In genomic region chr5:159106193-159106568, GRCh38 we compare ENCODE assay signal across 8 cellular contexts. TPM values are rescaled to one million over a fixed set of nuclear protein-coding genes. Genes with fewer than 3 reads are reported as not detected.
DNase-seq lines count a peak whose midpoint lies in the region; ATAC-seq and TF ChIP-seq lines count a peak whose summit lies in the region.

No MANE protein-coding gene starts in this region.

- peaks cover 23% of the 10 kb centered on the region for H3F3A ChIP-seq in DOHH2 (ENCODE audit: control insufficient read depth, insufficient read depth)

- H3K9me2 ChIP-seq in DOHH2 (replicated peaks; ENCODE audit: control insufficient read depth, low read length), result no peaks in the 10 kb centered on the region

- TF ChIP-seq CTCF in DOHH2 (IDR thresholded peaks at IDR 0.05; ENCODE audit: low read depth, low read length, poor library complexity, severe bottlenecking) (no peak), progenitor cell of endocrine pancreas (IDR thresholded peaks at IDR 0.05; ENCODE audit: unreplicated experiment) (no peak)

- peak overlapping the region; percentile 77 for H3K4me3 Mint-ChIP-seq in activated T-helper 1 cell treated with anti-CD3 and anti-CD28 coated beads, Interleukin-12 subunit alpha, Interleukin-12 subunit beta, Interleukin-2, Interleukin-4 antibody, amounts not matched to agents 30 ng/mL and 10 ng/mL and 1 ng/mL, durations not matched to agents 14 hours and 24 hours and 36 hours
- H3K4me3 Mint-ChIP-seq in memory B cell (peak overlapping the region; percentile 91), progenitor cell of endocrine pancreas (ENCODE audit: low read depth) (no peak overlapping the region)

- H3K4me2 ChIP-seq in DOHH2 (ENCODE audit: low read length), result peak overlapping the region; percentile 88

- H3K36me3 Mint-ChIP-seq in activated T-helper 1 cell treated with anti-CD3 and anti-CD28 coated beads, Interleukin-12 subunit alpha, Interleukin-12 subunit beta, Interleukin-2, Interleukin-4 antibody, amounts not matched to agents 30 ng/mL and 10 ng/mL and 1 ng/mL, durations not matched to agents 14 hours and 24 hours and 36 hours (ENCODE audit: low read depth), result no peaks in the 10 kb centered on the region
- H3K36me3 Mint-ChIP-seq in memory B cell, result peaks cover 1% of the 10 kb centered on the region
- no peaks in the 10 kb centered on the region for H3K36me3 Mint-ChIP-seq in progenitor cell of endocrine pancreas (ENCODE audit: insufficient read depth)

- H3K27ac ChIP-seq in DOHH2 (ENCODE audit: low read depth, low read length), result no peak overlapping the region

- ATAC-seq in HG02588 (IDR thresholded peaks at IDR 0.05; ENCODE audit: unreplicated experiment) (peak; percentile 14), memory B cell (ENCODE audit: low read depth) (peak; percentile 69)

- H3K79me2 ChIP-seq in DOHH2 (ENCODE audit: control insufficient read depth, low read length), result peaks cover 24% of the 10 kb centered on the region

- H3K4me1 ChIP-seq in DOHH2 (ENCODE audit: control insufficient read depth, low read length), result peaks cover 55% of the 10 kb centered on the region

- peaks cover 7% of the 10 kb centered on the region; the same call in 1 of the 2 replicates for H3K36me3 ChIP-seq in DOHH2 (ENCODE audit: control insufficient read depth, low read length)

- intact Hi-C loops in activated T-helper 1 cell treated with anti-CD3 and anti-CD28 coated beads, Interleukin-12 subunit alpha, Interleukin-12 subunit beta, Interleukin-2, Interleukin-4 antibody, amounts not matched to agents 30 ng/mL and 10 ng/mL and 1 ng/mL, durations not matched to agents 14 hours and 24 hours and 36 hours (cut with micrococcal nuclease), result loop anchor here (1.0 to 10.0 kb wide), 5 partner anchors 27 to 1344 kb away; no protein-coding TSS in a partner anchor

- H4K20me1 ChIP-seq in DOHH2 (ENCODE audit: control insufficient read depth, insufficient read depth, low read depth, low read length), result no peaks in the 10 kb centered on the region

- peaks cover 73% of the 10 kb centered on the region for H3K27me3 Mint-ChIP-seq in activated T-helper 1 cell treated with anti-CD3 and anti-CD28 coated beads, Interleukin-12 subunit alpha, Interleukin-12 subunit beta, Interleukin-2, Interleukin-4 antibody, amounts not matched to agents 30 ng/mL and 10 ng/mL and 1 ng/mL, durations not matched to agents 14 hours and 24 hours and 36 hours (ENCODE audit: insufficient read depth)
- H3K27me3 Mint-ChIP-seq in memory B cell (no peaks in the 10 kb centered on the region), progenitor cell of endocrine pancreas (peaks cover 79% of the 10 kb centered on the region)

- peaks cover 19% of the 10 kb centered on the region for H3K4me1 Mint-ChIP-seq in activated T-helper 1 cell treated with anti-CD3 and anti-CD28 coated beads, Interleukin-12 subunit alpha, Interleukin-12 subunit beta, Interleukin-2, Interleukin-4 antibody, amounts not matched to agents 30 ng/mL and 10 ng/mL and 1 ng/mL, durations not matched to agents 14 hours and 24 hours and 36 hours (ENCODE audit: low read depth)
- peaks cover 46% of the 10 kb centered on the region for H3K4me1 Mint-ChIP-seq in memory B cell
- peaks cover 18% of the 10 kb centered on the region for H3K4me1 Mint-ChIP-seq in progenitor cell of endocrine pancreas (ENCODE audit: low read depth)

- H3K27me3 ChIP-seq in DOHH2 (ENCODE audit: control insufficient read depth, low read length), result no peaks in the 10 kb centered on the region

- no peaks in the 10 kb centered on the region for H3K9me3 ChIP-seq in DOHH2 (ENCODE audit: control insufficient read depth, insufficient read depth, low read length)

- H3K9me3 Mint-ChIP-seq in activated T-helper 1 cell treated with anti-CD3 and anti-CD28 coated beads, Interleukin-12 subunit alpha, Interleukin-12 subunit beta, Interleukin-2, Interleukin-4 antibody, amounts not matched to agents 30 ng/mL and 10 ng/mL and 1 ng/mL, durations not matched to agents 14 hours and 24 hours and 36 hours, result no peaks in the 10 kb centered on the region
- H3K9me3 Mint-ChIP-seq in memory B cell (no peaks in the 10 kb centered on the region), progenitor cell of endocrine pancreas (ENCODE audit: low read depth) (no peaks in the 10 kb centered on the region)

- DNase-seq in activated T-helper 1 cell treated with anti-CD3 and anti-CD28 coated beads, Interleukin-12 subunit alpha, Interleukin-12 subunit beta, Interleukin-2, Interleukin-4 antibody, amounts not matched to agents 30 ng/mL and 10 ng/mL and 1 ng/mL, durations not matched to agents 14 hours and 24 hours and 36 hours (ENCODE audit: low spot score), result no peak
- no peak for DNase-seq in memory B cell (ENCODE audit: low spot score in 2 of 2)
- DNase-seq in progenitor cell of endocrine pancreas (ENCODE audit: low spot score, unreplicated experiment), result no peak
- no peak for DNase-seq in SHP77 (lab: John Stamatoyannopoulos, UW)
- no peak for DNase-seq in SKM-1 (lab: John Stamatoyannopoulos, UW; ENCODE audit: unreplicated experiment)
- no peak for DNase-seq in SW 1271 (lab: John Stamatoyannopoulos, UW)

- no peak overlapping the region for H3K27ac Mint-ChIP-seq in activated T-helper 1 cell treated with anti-CD3 and anti-CD28 coated beads, Interleukin-12 subunit alpha, Interleukin-12 subunit beta, Interleukin-2, Interleukin-4 antibody, amounts not matched to agents 30 ng/mL and 10 ng/mL and 1 ng/mL, durations not matched to agents 14 hours and 24 hours and 36 hours
- H3K27ac Mint-ChIP-seq in memory B cell (peak overlapping the region; percentile 95), progenitor cell of endocrine pancreas (no peak overlapping the region)

- H3K4me3 ChIP-seq in DOHH2 (ENCODE audit: low read length), result peak overlapping the region; percentile 73

RNA-seq across cellular contexts. Expression of gene EBF1, which starts 6.5 kb away (rescaled TPM):
- not detected in 2 replicates for total RNA-seq in activated T-helper 1 cell treated with anti-CD3 and anti-CD28 coated beads, Interleukin-12 subunit alpha, Interleukin-12 subunit beta, Interleukin-2, Interleukin-4 antibody, amounts not matched to agents 30 ng/mL and 10 ng/mL and 1 ng/mL, durations not matched to agents 14 hours and 24 hours and 36 hours
- total RNA-seq in progenitor cell of endocrine pancreas, result 0.38 and 0.67 TPM in 2 replicates
